8 cellular contexts compared by ENCODE assay signal in genomic region chr5:149656576-149657182, GRCh38.
DNase-seq lines count a peak whose midpoint lies in the region; ATAC-seq and TF ChIP-seq lines count a peak whose summit lies in the region.

No MANE protein-coding gene starts in this region.

- DNase-seq in activated T-cell treated with anti-CD3 and anti-CD28 coated beads for 48 hours (ENCODE audit: low read depth) = peak; percentile 40
- DNase-seq in activated T-cell treated with anti-CD3 and anti-CD28 coated beads for 4 hours = no peak
- DNase-seq in NCI-H2107 (lab: John Stamatoyannopoulos, UW) = peak; percentile 14
- peak; percentile 23 for DNase-seq in brain microvascular endothelial cell
- peak; percentile 81 for DNase-seq in mesenteric fat pad (ENCODE audit: low spot score)

- no peak overlapping the region for H3K27ac ChIP-seq in brain microvascular endothelial cell

- in situ Hi-C loops in brain microvascular endothelial cell (cut with HindIII; ENCODE audit: low pct_ligation_motif_present, low sequenced_read_pairs) = no loop called here

- no peak overlapping the region for H3K4me3 ChIP-seq in brain microvascular endothelial cell (ENCODE audit: low read depth, low read length)

- TF ChIP-seq CTCF in brain microvascular endothelial cell (IDR thresholded peaks at IDR 0.05; ENCODE audit: low read depth, low read length, missing control alignments) = peak; percentile 79

- no peaks in the 10 kb centered on the region for H3K27me3 ChIP-seq in brain microvascular endothelial cell (replicated peaks)

- H3K36me3 ChIP-seq in brain microvascular endothelial cell (replicated peaks) = no peaks in the 10 kb centered on the region

- ATAC-seq in GM18861 (IDR thresholded peaks at IDR 0.05; ENCODE audit: unreplicated experiment) (no peak), GM21717 (IDR thresholded peaks at IDR 0.05; ENCODE audit: unreplicated experiment) (no peak), HG03159 (IDR thresholded peaks at IDR 0.05; ENCODE audit: unreplicated experiment) (no peak)
